ENCODE assay signal across 14 cellular contexts in the genomic region with DNA sequence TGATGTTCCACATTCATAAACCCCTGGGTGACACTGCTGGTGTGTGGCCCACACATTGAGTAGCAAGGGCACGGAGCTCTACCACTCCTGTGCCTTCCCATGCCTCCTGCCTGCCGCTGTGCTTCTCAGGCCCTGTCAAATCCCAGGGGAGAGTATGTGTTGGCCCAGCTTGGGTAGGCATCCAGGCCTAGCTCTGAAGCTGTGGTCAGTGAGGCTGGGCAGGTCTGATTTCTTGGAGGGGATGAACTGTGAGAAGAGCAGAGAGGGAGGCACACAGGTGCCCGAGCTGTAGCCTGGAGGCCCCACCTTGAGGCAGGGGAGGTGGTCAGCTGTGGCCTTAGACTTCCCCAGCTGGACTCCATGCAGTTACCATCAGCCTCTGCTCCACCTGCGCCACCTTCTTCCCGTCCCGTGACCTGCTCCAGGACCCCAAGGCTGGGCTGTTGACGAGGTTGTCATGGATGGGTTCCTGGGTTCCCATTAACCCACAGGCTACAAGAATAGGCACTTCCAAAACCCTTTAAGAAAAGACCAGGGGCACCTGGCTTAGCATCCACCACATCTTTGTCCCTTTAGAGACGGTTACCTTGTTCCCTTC. TPM values are rescaled to one million over a fixed set of nuclear protein-coding genes. Genes with fewer than 3 reads are reported as not detected.
DNase-seq lines count a peak whose midpoint lies in the region; ATAC-seq, FAIRE-seq and TF ChIP-seq lines count a peak whose summit lies in the region.
"Had no signal": no experiment of that assay in that cellular context is flagged by ENCODE, and none has a peak within 500 bp of the region (broad histone marks: within the 10 kb centered on the region; RNA-seq: fewer than 3 reads in every experiment).

No MANE protein-coding gene starts in this region.

- FAIRE-seq in astrocyte (lab: Jason Lieb, UNC) (no peak), HepG2 (lab: Jason Lieb, UNC) (no peak)
- FAIRE-seq: H54 had no signal

- H2BK5ac ChIP-seq in H9 (ENCODE audit: insufficient read length, low read length), result no peak overlapping the region

- H4K91ac ChIP-seq in H9 (ENCODE audit: insufficient read length, low read depth, low read length), result no peak overlapping the region

- H3K4me1 Mint-ChIP-seq in H9 (peaks cover 13 to 18% of the 10 kb centered on the region in 2 experiments), astrocyte (ENCODE audit: low read depth, unreplicated experiment) (peaks cover 15% of the 10 kb centered on the region)
- H3K4me1 Mint-ChIP-seq in stimulated activated effector memory CD8-positive, alpha-beta T cell treated with anti-CD3 and anti-CD28 coated beads, Interleukin-12 subunit alpha, Interleukin-12 subunit beta, amount 100 ng/mL, for 72 hours, result no peaks in the 10 kb centered on the region

- TF ChIP-seq POLR2A in HepG2 (IDR thresholded peaks at IDR 0.05; ENCODE audit: insufficient read depth in 1 of 2, low read depth in 2 of 2, low read length in 2 of 2), result no peak

- CTCF ChIA-PET in HepG2 (lab: Yijun Ruan, JAX; ENCODE audit: low intra/inter-chr PET ratio, low total read pairs), result no interaction called here

- BruUV-seq in HepG2 (replicated peaks; lab: Mats Ljungman, UMichigan), result no TSS peak

- intact Hi-C loops in HepG2 (cut with micrococcal nuclease; ENCODE audit: unreplicated experiment), result no loop called here

- no peak overlapping the region for H2BK20ac ChIP-seq in H9 (ENCODE audit: low read depth, low read length, poor library complexity, severe bottlenecking)

- no peaks in the 10 kb centered on the region for H3K27me3 ChIP-seq in H9 (ENCODE audit: insufficient read depth, low read length)
- no peaks in the 10 kb centered on the region for H3K27me3 ChIP-seq in astrocyte (ENCODE audit: insufficient read depth, low read length)
- H3K27me3 ChIP-seq in HepG2 (ENCODE audit: control insufficient read depth in 1 of 2, insufficient read depth in 2 of 2, low read length in 2 of 2), result peaks cover 1 to 10% of the 10 kb centered on the region in 2 experiments; a peak in 4 of 5 replicates
- H3K27me3 ChIP-seq: BLaER1 treated with 17β-estradiol and CSF1 and Interleukin-3, amounts not matched to agents 10 nM and 100 nM had no signal

- H3K14ac ChIP-seq in H9 (ENCODE audit: insufficient read depth, low read length), result peak overlapping the region; percentile 50; the same call in 1 of the 2 replicates

- no peak overlapping the region for H4K8ac ChIP-seq in H9 (replicated peaks; ENCODE audit: insufficient read length, low read depth, low read length)

- no peaks in the 10 kb centered on the region for H3K9me3 ChIP-seq in H9 (ENCODE audit: control insufficient read depth, low read depth, low read length)
- no peaks in the 10 kb centered on the region for H3K9me3 ChIP-seq in astrocyte (ENCODE audit: insufficient read depth, low read depth, low read length)
- H3K9me3 ChIP-seq in HepG2 (ENCODE audit: low read length), result no peaks in the 10 kb centered on the region
- H3K9me3 ChIP-seq: BLaER1 treated with 17β-estradiol and CSF1 and Interleukin-3, amounts not matched to agents 10 nM and 100 nM had no signal

- H4K20me1 ChIP-seq in H9 (ENCODE audit: control insufficient read depth, insufficient read depth, insufficient read length), result no peaks in the 10 kb centered on the region
- no peaks in the 10 kb centered on the region for H4K20me1 ChIP-seq in astrocyte (ENCODE audit: insufficient read depth, low read length)
- H4K20me1 ChIP-seq in HepG2 (ENCODE audit: insufficient read depth, low read length), result no peaks in the 10 kb centered on the region
- H4K20me1 ChIP-seq: BLaER1 treated with 17β-estradiol and CSF1 and Interleukin-3, amounts not matched to agents 10 nM and 100 nM had no signal

- H2BK120ac ChIP-seq in H9 (ENCODE audit: low read depth, low read length, poor library complexity, severe bottlenecking), result no peak overlapping the region

- no peak overlapping the region for H2AK5ac ChIP-seq in H9 (ENCODE audit: insufficient read length, low read length)

- H3K4me1 ChIP-seq in H9 (ENCODE audit: insufficient read depth, low read length) (no peaks in the 10 kb centered on the region), astrocyte (ENCODE audit: insufficient read depth, low read length) (peaks cover 14% of the 10 kb centered on the region), HepG2 (ENCODE audit: insufficient read depth, low read length) (peaks cover 8% of the 10 kb centered on the region)

- no peaks in the 10 kb centered on the region for H3K79me1 ChIP-seq in H9 (ENCODE audit: insufficient read depth, low read depth, low read length, poor library complexity, severe bottlenecking)

- H3K27ac Mint-ChIP-seq in H9 (peak overlapping the region in 1 of 3 experiments; percentile 86; a peak in 2 of 7 replicates), astrocyte (ENCODE audit: unreplicated experiment) (peak overlapping the region; percentile 12)
- H3K27ac Mint-ChIP-seq in stimulated activated effector memory CD8-positive, alpha-beta T cell treated with anti-CD3 and anti-CD28 coated beads, Interleukin-12 subunit alpha, Interleukin-12 subunit beta, amount 100 ng/mL, for 72 hours, result peak overlapping the region; percentile 75
- H3K27ac Mint-ChIP-seq: CD4-positive, CD25-positive, alpha-beta regulatory T cell had no signal

- H3K18ac ChIP-seq in H9 (ENCODE audit: insufficient read length, low read depth, low read length), result no peak overlapping the region

- H3K36me3 Mint-ChIP-seq in H9 (ENCODE audit: insufficient read depth in 1 of 3, low read depth in 3 of 3), result no peaks in the 10 kb centered on the region; a peak in 1 of 7 replicates
- H3K36me3 Mint-ChIP-seq in astrocyte (ENCODE audit: low read depth, unreplicated experiment), result no peaks in the 10 kb centered on the region
- no peaks in the 10 kb centered on the region for H3K36me3 Mint-ChIP-seq in stimulated activated effector memory CD8-positive, alpha-beta T cell treated with anti-CD3 and anti-CD28 coated beads, Interleukin-12 subunit alpha, Interleukin-12 subunit beta, amount 100 ng/mL, for 72 hours
- H3K36me3 Mint-ChIP-seq: CD4-positive, CD25-positive, alpha-beta regulatory T cell had no signal

- TF ChIP-seq CTCF in H9 (conservative IDR thresholded peaks at IDR 0.05), result no peak
- no peak for TF ChIP-seq CTCF in astrocyte (IDR thresholded peaks at IDR 0.05; ENCODE audit: insufficient read depth, low read depth, low read length)
- no peak for TF ChIP-seq CTCF in HepG2 (CRISPR knock-in tag; IDR thresholded peaks at IDR 0.05)

- no peak overlapping the region for H3K4ac ChIP-seq in H9 (ENCODE audit: low read depth, low read length)

- no peaks in the 10 kb centered on the region; a peak in 2 of 5 replicates for H3K9me3 Mint-ChIP-seq in H9
- H3K9me3 Mint-ChIP-seq in astrocyte (ENCODE audit: unreplicated experiment), result no peaks in the 10 kb centered on the region
- no peaks in the 10 kb centered on the region for H3K9me3 Mint-ChIP-seq in stimulated activated effector memory CD8-positive, alpha-beta T cell treated with anti-CD3 and anti-CD28 coated beads, Interleukin-12 subunit alpha, Interleukin-12 subunit beta, amount 100 ng/mL, for 72 hours
- H3K9me3 Mint-ChIP-seq: IgD-negative memory B cell had no signal

- POLR2A ChIA-PET in HepG2 (lab: Yijun Ruan, JAX), result interaction anchor here (1.7 kb wide), 1 partner anchor 15 kb away, joined by 3 read pairs; no protein-coding TSS in a partner anchor

- no peak overlapping the region for H2AFZ ChIP-seq in H9 (ENCODE audit: low read length)
- H2AFZ ChIP-seq in astrocyte (ENCODE audit: low read depth, low read length), result no peak overlapping the region
- no peak overlapping the region for H2AFZ ChIP-seq in HepG2 (ENCODE audit: low read length)

- 0 out of 2 replicates have a peak overlapping the region, but pooled peaks have one; percentile 37 for H2BK15ac ChIP-seq in H9 (ENCODE audit: low read depth, low read length)

- H3K9ac ChIP-seq in H9 (ENCODE audit: extremely low read depth, insufficient read length, low read length) (no peak overlapping the region), astrocyte (ENCODE audit: low read length) (no peak overlapping the region), HepG2 (ENCODE audit: insufficient read depth, low read depth, low read length) (no peak overlapping the region)
- H3K9ac ChIP-seq: BLaER1 treated with 17β-estradiol and CSF1 and Interleukin-3, amounts not matched to agents 10 nM and 100 nM had no signal

- no peak for DNase-seq in H9
- DNase-seq in astrocyte (ENCODE audit: low read depth), result no peak
- no peak for DNase-seq in HepG2 (ENCODE audit: low spot score)
- DNase-seq in stimulated activated effector memory CD8-positive, alpha-beta T cell treated with anti-CD3 and anti-CD28 coated beads, Interleukin-12 subunit alpha, Interleukin-12 subunit beta, amount 100 ng/mL, for 72 hours (ENCODE audit: low spot score in 2 of 2), result no peak
- no peak for DNase-seq in COLO829 (ENCODE audit: low spot score)
- no peak for DNase-seq in kidney tubule cell (ENCODE audit: low spot score)
- DNase-seq: ACHN; Calu3; CD4-positive, CD25-positive, alpha-beta regulatory T cell; DMS 273 treated with DMSO at 0.1 percent for 48 hours had no signal

- H3K4me3 Mint-ChIP-seq in H9 (no peak overlapping the region), astrocyte (ENCODE audit: unreplicated experiment) (peak overlapping the region; percentile 5)
- H3K4me3 Mint-ChIP-seq in stimulated activated effector memory CD8-positive, alpha-beta T cell treated with anti-CD3 and anti-CD28 coated beads, Interleukin-12 subunit alpha, Interleukin-12 subunit beta, amount 100 ng/mL, for 72 hours, result no peak overlapping the region
- H3K4me3 Mint-ChIP-seq: CD4-positive, CD25-positive, alpha-beta regulatory T cell; IgD-negative memory B cell had no signal

- no peak for TF ChIP-seq RAD21 in HepG2 (CRISPR knock-in tag; IDR thresholded peaks at IDR 0.05)

- H3K27ac ChIP-seq in H9 (ENCODE audit: insufficient read length, low read depth, low read length) (no peak overlapping the region), astrocyte (ENCODE audit: low read depth, low read length) (no peak overlapping the region), HepG2 (ENCODE audit: extremely low read length, insufficient read depth, low read length) (no peak overlapping the region)
- H3K27ac ChIP-seq: BLaER1 treated with 17β-estradiol and CSF1 and Interleukin-3, amounts not matched to agents 10 nM and 100 nM had no signal

- no peak overlapping the region for H3T11ph ChIP-seq in H9 (ENCODE audit: low read length)

- no peaks in the 10 kb centered on the region for H3K79me2 ChIP-seq in H9 (ENCODE audit: insufficient read depth, low read length)
- no peaks in the 10 kb centered on the region for H3K79me2 ChIP-seq in astrocyte (ENCODE audit: insufficient read depth, low read length)
- H3K79me2 ChIP-seq in HepG2 (ENCODE audit: insufficient read depth, low read length), result no peaks in the 10 kb centered on the region

- H4K5ac ChIP-seq in H9 (ENCODE audit: insufficient read length, low read depth, low read length), result no peak overlapping the region

- ATAC-seq in HepG2 (no peak; the same call in 2 of the 3 replicates), GM18858 (IDR thresholded peaks at IDR 0.05; ENCODE audit: unreplicated experiment) (no peak)
- no peak for ATAC-seq in stimulated activated effector memory CD8-positive, alpha-beta T cell treated with anti-CD3 and anti-CD28 coated beads, Interleukin-12 subunit alpha, Interleukin-12 subunit beta, amount 100 ng/mL, for 72 hours

- H2BK12ac ChIP-seq in H9 (ENCODE audit: insufficient read length, low read depth, low read length), result no peak overlapping the region

- H3K23me2 ChIP-seq in H9 (ENCODE audit: insufficient read length, low read depth, low read length, poor library complexity, severe bottlenecking), result no peaks in the 10 kb centered on the region

- H3K23ac ChIP-seq in H9 (ENCODE audit: insufficient read length, low read depth, low read length), result no peak overlapping the region

- H3K4me3 ChIP-seq in astrocyte (ENCODE audit: insufficient read depth, low read depth, low read length) (no peak overlapping the region), HepG2 (replicated peaks in 1 of 3; ENCODE audit: insufficient read depth in 1 of 3, low read depth in 2 of 3, low read length in 3 of 3) (no peak overlapping the region)
- H3K4me3 ChIP-seq: BLaER1 treated with 17β-estradiol and CSF1 and Interleukin-3, amounts not matched to agents 10 nM and 100 nM had no signal

- in situ Hi-C loops in HepG2 (cut with HindIII; ENCODE audit: extremely low pct_ligation_motif_present, low pct_unique_long_range_greater_than_20kb), result loop anchor here (5.0 kb wide), 1 partner anchor 235 kb away; no protein-coding TSS in a partner anchor

- no peak overlapping the region for H3K56ac ChIP-seq in H9 (ENCODE audit: insufficient read length, low read depth, low read length)

- TF ChIP-seq EP300 in HepG2 (IDR thresholded peaks at IDR 0.05; ENCODE audit: low read depth in 2 of 2, low read length in 2 of 2) (no peak), HepG2 (CRISPR knock-in tag; IDR thresholded peaks at IDR 0.05; ENCODE audit: borderline replicate concordance) (no peak)

- WGBS in H9 (ENCODE audit: extremely low coverage, insufficient read length, low lambda C conversion rate), result no CpG with 5 or more reads among the region's 8 CpGs
- 46% methylated on average over 8 of the region's 8 CpGs for WGBS in HepG2 (ENCODE audit: low lambda C conversion rate)

- no peaks in the 10 kb centered on the region for H3K27me3 Mint-ChIP-seq in H9 (ENCODE audit: low read depth)
- no peaks in the 10 kb centered on the region for H3K27me3 Mint-ChIP-seq in astrocyte (ENCODE audit: low read depth, unreplicated experiment)
- H3K27me3 Mint-ChIP-seq: IgD-negative memory B cell had no signal

- H3K36me3 ChIP-seq in astrocyte (ENCODE audit: insufficient read depth, low read length), result no peaks in the 10 kb centered on the region
- no peaks in the 10 kb centered on the region for H3K36me3 ChIP-seq in HepG2 (replicated peaks in 1 of 2; ENCODE audit: control insufficient read depth in 1 of 2, insufficient read depth in 2 of 2, low read length in 2 of 2)
- H3K36me3 ChIP-seq: BLaER1 treated with 17β-estradiol and CSF1 and Interleukin-3, amounts not matched to agents 10 nM and 100 nM had no signal

- H3K4me2 ChIP-seq in H9 (ENCODE audit: insufficient read depth, insufficient read length, low read length) (no peak overlapping the region), astrocyte (ENCODE audit: low read length) (no peak overlapping the region), HepG2 (ENCODE audit: low read depth, low read length) (no peak overlapping the region)
- H3K4me2 ChIP-seq: BLaER1 treated with 17β-estradiol and CSF1 and Interleukin-3, amounts not matched to agents 10 nM and 100 nM had no signal

RNA-seq across cellular contexts. Expression of a gene that starts 23.6 kb away (rescaled TPM):
- total RNA-seq in H9 (2021) (64.6 and 64.7 TPM in 2 replicates), astrocyte (161 and 165 TPM in 2 replicates), HepG2 (2016; rRNA removed; fragmentation: Illumina TruSeq; extraction: Trizol) (191 and 232 TPM in 2 replicates)
- 20.4 and 23.3 TPM in 2 replicates for total RNA-seq in HepG2 (2016; cell fraction: cytosol; rRNA removed; fragmentation: Illumina TruSeq; extraction: Trizol; ENCODE audit: low read depth)
- total RNA-seq in HepG2 (2016; cell fraction: insoluble cytoplasmic fraction; rRNA removed; fragmentation: Illumina TruSeq; extraction: Trizol), result 188 and 227 TPM in 2 replicates
- 73.2 and 79.2 TPM in 2 replicates for total RNA-seq in HepG2 (2016; cell fraction: membrane; rRNA removed; fragmentation: Illumina TruSeq; extraction: Trizol)
- total RNA-seq in HepG2 (2016; cell fraction: nucleus; rRNA removed; fragmentation: Illumina TruSeq; extraction: Trizol), result 172 and 204 TPM in 2 replicates
- polyA plus RNA-seq in HepG2 (2011; rRNA removed), result 170 and 183 TPM in 2 replicates
- 120 and 161 TPM in 2 replicates for polyA plus RNA-seq in HepG2 (2011; cell fraction: cytosol; rRNA removed)
- polyA plus RNA-seq in HepG2 (2011; cell fraction: nucleus; rRNA removed), result 48.7 and 68.4 TPM in 2 replicates
- polyA plus RNA-seq in HepG2 (2012), result 135 and 170 TPM in 2 replicates
- 30.7 and 36.6 TPM in 2 replicates for polyA plus RNA-seq in HepG2 (2016; cell fraction: cytosol; fragmentation: Illumina TruSeq; extraction: Trizol; ENCODE audit: low read depth)
- 146 TPM in 2 replicates for polyA plus RNA-seq in HepG2 (2016; cell fraction: insoluble cytoplasmic fraction; fragmentation: Illumina TruSeq; extraction: Trizol; ENCODE audit: low read depth)
- polyA plus RNA-seq in HepG2 (2016; cell fraction: membrane; fragmentation: Illumina TruSeq; extraction: Trizol; ENCODE audit: low read depth), result 43.2 and 44.0 TPM in 2 replicates
- polyA plus RNA-seq in HepG2 (2016; cell fraction: nucleus; fragmentation: Illumina TruSeq; extraction: Trizol; ENCODE audit: insufficient read depth, low read depth), result 201 and 204 TPM in 2 replicates
- 95.6 and 263 TPM in 2 replicates for polyA minus RNA-seq in HepG2 (2011; rRNA and poly(A)+ RNA removed; ENCODE audit: low replicate concordance)
- polyA minus RNA-seq in HepG2 (2011; cell fraction: cytosol; rRNA and poly(A)+ RNA removed), result 122 and 129 TPM in 2 replicates
- polyA minus RNA-seq in HepG2 (2011; cell fraction: nucleus; rRNA and poly(A)+ RNA removed), result 66.2 and 98.2 TPM in 2 replicates

RNA-seq across cellular contexts. Expression of a gene that starts 49.0 kb away (rescaled TPM):
- total RNA-seq in H9 (2021) (9.6 and 10.5 TPM in 2 replicates), astrocyte (13.1 and 16.4 TPM in 2 replicates), HepG2 (2016; rRNA removed; fragmentation: Illumina TruSeq; extraction: Trizol) (21.0 and 24.0 TPM in 2 replicates)
- 8.3 and 8.9 TPM in 2 replicates for total RNA-seq in HepG2 (2016; cell fraction: cytosol; rRNA removed; fragmentation: Illumina TruSeq; extraction: Trizol; ENCODE audit: low read depth)
- total RNA-seq in HepG2 (2016; cell fraction: insoluble cytoplasmic fraction; rRNA removed; fragmentation: Illumina TruSeq; extraction: Trizol), result 17.8 and 24.5 TPM in 2 replicates
- 18.3 and 18.8 TPM in 2 replicates for total RNA-seq in HepG2 (2016; cell fraction: membrane; rRNA removed; fragmentation: Illumina TruSeq; extraction: Trizol)
- total RNA-seq in HepG2 (2016; cell fraction: nucleus; rRNA removed; fragmentation: Illumina TruSeq; extraction: Trizol), result 28.5 and 28.8 TPM in 2 replicates
- 23.7 and 25.2 TPM in 2 replicates for polyA plus RNA-seq in HepG2 (2011; rRNA removed)
- polyA plus RNA-seq in HepG2 (2011; cell fraction: cytosol; rRNA removed), result 16.5 and 24.2 TPM in 2 replicates
- 65.7 and 80.5 TPM in 2 replicates for polyA plus RNA-seq in HepG2 (2011; cell fraction: nucleus; rRNA removed)
- polyA plus RNA-seq in HepG2 (2012), result 20.4 and 24.1 TPM in 2 replicates
- polyA plus RNA-seq in HepG2 (2016; cell fraction: cytosol; fragmentation: Illumina TruSeq; extraction: Trizol; ENCODE audit: low read depth), result 5.7 and 5.8 TPM in 2 replicates
- 19.1 and 24.2 TPM in 2 replicates for polyA plus RNA-seq in HepG2 (2016; cell fraction: insoluble cytoplasmic fraction; fragmentation: Illumina TruSeq; extraction: Trizol; ENCODE audit: low read depth)
- 11.6 and 14.8 TPM in 2 replicates for polyA plus RNA-seq in HepG2 (2016; cell fraction: membrane; fragmentation: Illumina TruSeq; extraction: Trizol; ENCODE audit: low read depth)
- polyA plus RNA-seq in HepG2 (2016; cell fraction: nucleus; fragmentation: Illumina TruSeq; extraction: Trizol; ENCODE audit: insufficient read depth, low read depth), result 29.2 and 31.6 TPM in 2 replicates
- 25.8 and 60.0 TPM in 2 replicates for polyA minus RNA-seq in HepG2 (2011; rRNA and poly(A)+ RNA removed; ENCODE audit: low replicate concordance)
- 12.9 and 13.4 TPM in 2 replicates for polyA minus RNA-seq in HepG2 (2011; cell fraction: cytosol; rRNA and poly(A)+ RNA removed)
- 37.9 and 48.2 TPM in 2 replicates for polyA minus RNA-seq in HepG2 (2011; cell fraction: nucleus; rRNA and poly(A)+ RNA removed)
